Comparison of ENCODE assay signal across 13 cellular contexts in the genomic region with DNA sequence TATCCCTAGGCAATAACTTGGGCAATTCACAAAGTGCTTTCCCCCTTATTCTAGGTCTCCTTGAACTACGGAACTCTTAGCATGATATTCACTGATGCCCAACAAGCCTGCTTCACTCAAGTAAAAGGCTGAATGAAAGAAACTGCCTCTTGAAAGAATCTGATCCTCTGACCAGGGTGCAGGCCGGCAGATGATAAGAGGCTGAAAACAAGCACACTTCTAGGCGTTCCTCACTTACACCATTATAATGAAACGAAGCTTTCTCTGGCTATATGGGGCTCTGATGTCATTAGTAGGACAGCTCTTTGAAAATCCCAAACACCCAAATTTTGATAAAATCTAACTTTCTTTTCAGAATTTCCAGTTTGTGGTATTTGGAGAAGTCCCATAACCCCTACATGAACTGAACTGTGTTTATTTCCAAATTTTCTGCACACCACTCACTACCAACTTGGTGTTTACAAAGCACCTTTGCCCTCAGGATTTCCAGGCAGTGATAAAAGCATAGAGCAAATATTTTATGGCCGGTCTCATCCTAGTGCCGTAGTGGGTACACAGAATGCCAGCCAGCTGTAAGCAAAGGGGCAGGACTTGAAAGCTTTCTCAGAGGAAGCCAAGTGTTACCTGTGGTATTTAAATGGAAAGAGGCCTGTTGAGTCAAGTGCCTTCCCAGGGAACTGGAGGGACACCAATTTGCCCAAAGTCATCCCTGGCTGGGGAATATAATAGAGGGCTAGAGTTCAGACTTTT. TPM values are rescaled to one million over a fixed set of nuclear protein-coding genes. Genes with fewer than 3 reads are reported as not detected.
DNase-seq lines count a peak whose midpoint lies in the region; ATAC-seq and TF ChIP-seq lines count a peak whose summit lies in the region.
"Had no signal": no experiment of that assay in that cellular context is flagged by ENCODE, and none has a peak within 500 bp of the region (broad histone marks: within the 10 kb centered on the region; RNA-seq: fewer than 3 reads in every experiment).

No MANE protein-coding gene starts in this region.

- WGBS in liver: 29% methylated on average over 6 of the region's 6 CpGs

- no peaks in the 10 kb centered on the region for H3K9me3 ChIP-seq in liver (ENCODE audit: control insufficient read depth in 4 of 4, low read length in 3 of 4)
- H3K9me3 ChIP-seq: uterus had no signal

- DNase-seq in COLO668 (lab: John Stamatoyannopoulos, UW; ENCODE audit: unreplicated experiment) (peak; percentile 10), NCI-H187 (lab: John Stamatoyannopoulos, UW) (peak; percentile 18 to 66), epithelial cell of esophagus (ENCODE audit: low read depth) (peak; percentile 72)
- no peak for DNase-seq in effector CD4-positive, alpha-beta T cell
- no peak for DNase-seq in activated effector memory CD4-positive, alpha-beta T cell treated with anti-CD3 and anti-CD28 coated beads, Interleukin-2, amount 50 U/mL, for 16 hours
- DNase-seq: activated CD8-positive, alpha-beta memory T cell treated with anti-CD3 and anti-CD28 coated beads, Interleukin-2, amount 50 U/mL, for 4 hours; activated naive CD4-positive, alpha-beta T cell treated with anti-CD3 and anti-CD28 coated beads, Interleukin-2, amount 10 ng/mL, durations not matched to agents 7 days and 5 days; NCI-H510A treated with DMSO at 0.1 percent for 48 hours; stimulated activated CD4-positive, alpha-beta T cell treated with anti-CD3 and anti-CD28 coated beads, Interleukin-4, amount 100 ng/mL, for 4 hours; uterus had no signal

- H3K27me3 ChIP-seq in liver (ENCODE audit: control insufficient read depth in 4 of 4, insufficient read depth in 4 of 4, low read length in 3 of 4): no peaks in the 10 kb centered on the region
- H3K27me3 ChIP-seq: uterus had no signal

- H3K9ac ChIP-seq in liver (ENCODE audit: low read depth in 1 of 2, low read length in 2 of 2): peak overlapping the region in 1 of 2 donors; percentile 64

- H3K4me3 ChIP-seq in epithelial cell of esophagus (ENCODE audit: low read length) (no peak overlapping the region), liver (ENCODE audit: low read depth in 1 of 3, low read length in 3 of 3) (peak overlapping the region in 1 of 3 donors; percentile 18)
- H3K4me3 ChIP-seq: uterus had no signal

- H3K27ac ChIP-seq in liver (ENCODE audit: low read depth in 1 of 2, low read length in 2 of 2): peak overlapping the region; percentile 83 to 90

- no peak for TF ChIP-seq CTCF in epithelial cell of esophagus (IDR thresholded peaks at IDR 0.05; ENCODE audit: insufficient read depth, low read depth, low read length, missing control alignments)
- no peak for TF ChIP-seq CTCF in liver (IDR thresholded peaks at IDR 0.05; ENCODE audit: low read depth, low read length, missing input control)

- TF ChIP-seq RAD21 in liver (IDR thresholded peaks at IDR 0.05): peak; percentile 46 to 61

- ATAC-seq in GM21515 (IDR thresholded peaks at IDR 0.05; ENCODE audit: unreplicated experiment) (no peak), GM21423 (IDR thresholded peaks at IDR 0.05; ENCODE audit: unreplicated experiment) (no peak)

- no peaks in the 10 kb centered on the region for H3K36me3 ChIP-seq in liver (ENCODE audit: control insufficient read depth in 4 of 4, insufficient read depth in 3 of 4, low read depth in 1 of 4, low read length in 3 of 4)
- H3K36me3 ChIP-seq: uterus had no signal

- H3K4me1 ChIP-seq in liver (ENCODE audit: control insufficient read depth in 4 of 4, insufficient read depth in 4 of 4, low read length in 3 of 4): peaks cover 12 to 38% (median 30%) of the 10 kb centered on the region in 4 donors
- H3K4me1 ChIP-seq: uterus had no signal

TF ChIP-seq in liver, 16 proteins besides CTCF, POLR2A, EP300 and RAD21:
- peak; percentile 74 to 85 for TF ChIP-seq JUND (IDR thresholded peaks at IDR 0.05)
- TF ChIP-seq EGR1 (IDR thresholded peaks at IDR 0.05; ENCODE audit: low read depth in 2 of 2): peak in 1 of 2 donors; percentile 56
- peak; percentile 78 for TF ChIP-seq YY1 (IDR thresholded peaks at IDR 0.05)
- peak; percentile 64 for TF ChIP-seq HNF4G (IDR thresholded peaks at IDR 0.05)
- peak; percentile 85 to 91 for TF ChIP-seq HNF4A (conservative IDR thresholded peaks at IDR 0.05)
- peak; percentile 90 to 94 for TF ChIP-seq RXRA (IDR thresholded peaks at IDR 0.05)
- no peak for TF ChIP-seq TAF1 (conservative IDR thresholded peaks at IDR 0.05)
- peak; percentile 93 for TF ChIP-seq SP1 (IDR thresholded peaks at IDR 0.05)
- TF ChIP-seq, protein P1, sequence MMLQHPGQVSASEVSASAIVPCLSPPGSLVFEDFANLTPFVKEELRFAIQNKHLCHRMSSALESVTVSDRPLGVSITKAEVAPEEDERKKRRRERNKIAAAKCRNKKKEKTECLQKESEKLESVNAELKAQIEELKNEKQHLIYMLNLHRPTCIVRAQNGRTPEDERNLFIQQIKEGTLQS (IDR thresholded peaks at IDR 0.05): peak; percentile 50
- TF ChIP-seq GABPA (IDR thresholded peaks at IDR 0.05 in 1 of 2, conservative IDR thresholded peaks at IDR 0.05 in 1 of 2): peak in 1 of 2 donors; percentile 57
- TF ChIP-seq, protein P2, sequence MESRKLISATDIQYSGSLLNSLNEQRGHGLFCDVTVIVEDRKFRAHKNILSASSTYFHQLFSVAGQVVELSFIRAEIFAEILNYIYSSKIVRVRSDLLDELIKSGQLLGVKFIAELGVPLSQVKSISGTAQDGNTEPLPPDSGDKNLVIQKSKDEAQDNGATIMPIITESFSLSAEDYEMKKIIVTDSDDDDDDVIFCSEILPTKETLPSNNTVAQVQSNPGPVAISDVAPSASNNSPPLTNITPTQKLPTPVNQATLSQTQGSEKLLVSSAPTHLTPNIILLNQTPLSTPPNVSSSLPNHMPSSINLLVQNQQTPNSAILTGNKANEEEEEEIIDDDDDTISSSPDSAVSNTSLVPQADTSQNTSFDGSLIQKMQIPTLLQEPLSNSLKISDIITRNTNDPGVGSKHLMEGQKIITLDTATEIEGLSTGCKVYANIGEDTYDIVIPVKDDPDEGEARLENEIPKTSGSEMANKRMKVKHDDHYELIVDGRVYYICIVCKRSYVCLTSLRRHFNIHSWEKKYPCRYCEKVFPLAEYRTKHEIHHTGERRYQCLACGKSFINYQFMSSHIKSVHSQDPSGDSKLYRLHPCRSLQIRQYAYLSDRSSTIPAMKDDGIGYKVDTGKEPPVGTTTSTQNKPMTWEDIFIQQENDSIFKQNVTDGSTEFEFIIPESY (IDR thresholded peaks at IDR 0.05): peak; percentile 66
- TF ChIP-seq, protein P3, sequence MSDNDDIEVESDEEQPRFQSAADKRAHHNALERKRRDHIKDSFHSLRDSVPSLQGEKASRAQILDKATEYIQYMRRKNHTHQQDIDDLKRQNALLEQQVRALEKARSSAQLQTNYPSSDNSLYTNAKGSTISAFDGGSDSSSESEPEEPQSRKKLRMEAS (IDR thresholded peaks at IDR 0.05): peak; percentile 84
- TF ChIP-seq FOXA2 (IDR thresholded peaks at IDR 0.05): peak; percentile 96
- TF ChIP-seq NR2F2 (IDR thresholded peaks at IDR 0.05): peak; percentile 76
- TF ChIP-seq, protein P4, sequence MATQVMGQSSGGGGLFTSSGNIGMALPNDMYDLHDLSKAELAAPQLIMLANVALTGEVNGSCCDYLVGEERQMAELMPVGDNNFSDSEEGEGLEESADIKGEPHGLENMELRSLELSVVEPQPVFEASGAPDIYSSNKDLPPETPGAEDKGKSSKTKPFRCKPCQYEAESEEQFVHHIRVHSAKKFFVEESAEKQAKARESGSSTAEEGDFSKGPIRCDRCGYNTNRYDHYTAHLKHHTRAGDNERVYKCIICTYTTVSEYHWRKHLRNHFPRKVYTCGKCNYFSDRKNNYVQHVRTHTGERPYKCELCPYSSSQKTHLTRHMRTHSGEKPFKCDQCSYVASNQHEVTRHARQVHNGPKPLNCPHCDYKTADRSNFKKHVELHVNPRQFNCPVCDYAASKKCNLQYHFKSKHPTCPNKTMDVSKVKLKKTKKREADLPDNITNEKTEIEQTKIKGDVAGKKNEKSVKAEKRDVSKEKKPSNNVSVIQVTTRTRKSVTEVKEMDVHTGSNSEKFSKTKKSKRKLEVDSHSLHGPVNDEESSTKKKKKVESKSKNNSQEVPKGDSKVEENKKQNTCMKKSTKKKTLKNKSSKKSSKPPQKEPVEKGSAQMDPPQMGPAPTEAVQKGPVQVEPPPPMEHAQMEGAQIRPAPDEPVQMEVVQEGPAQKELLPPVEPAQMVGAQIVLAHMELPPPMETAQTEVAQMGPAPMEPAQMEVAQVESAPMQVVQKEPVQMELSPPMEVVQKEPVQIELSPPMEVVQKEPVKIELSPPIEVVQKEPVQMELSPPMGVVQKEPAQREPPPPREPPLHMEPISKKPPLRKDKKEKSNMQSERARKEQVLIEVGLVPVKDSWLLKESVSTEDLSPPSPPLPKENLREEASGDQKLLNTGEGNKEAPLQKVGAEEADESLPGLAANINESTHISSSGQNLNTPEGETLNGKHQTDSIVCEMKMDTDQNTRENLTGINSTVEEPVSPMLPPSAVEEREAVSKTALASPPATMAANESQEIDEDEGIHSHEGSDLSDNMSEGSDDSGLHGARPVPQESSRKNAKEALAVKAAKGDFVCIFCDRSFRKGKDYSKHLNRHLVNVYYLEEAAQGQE (IDR thresholded peaks at IDR 0.05): peak; percentile 86
- TF ChIP-seq FOXA1 (IDR thresholded peaks at IDR 0.05): peak; percentile 97

RNA-seq across cellular contexts. Expression of a gene that starts 28.2 kb away (rescaled TPM):
- 10 to 100 TPM; 18.1 to 68.8 TPM for total RNA-seq in liver
- polyA plus RNA-seq in liver: 1 to 10 TPM; 9.6 to 9.9 TPM

Comparison
In these comparisons a context has a peak if more than half of its experiments do, and no peak if none do; other contexts are left out.
1. DNase-seq: peak in COLO668 (single experiment), NCI-H187 (2 of 2) and epithelial cell of esophagus (single experiment); none in effector CD4-positive, alpha-beta T cell (single experiment) and activated effector memory CD4-positive, alpha-beta T cell treated with anti-CD3 and anti-CD28 coated beads, Interleukin-2, amount 50 U/mL, for 16 hours (single experiment).